Comparison of ENCODE assay signal across 24 cellular contexts in the genomic region with DNA sequence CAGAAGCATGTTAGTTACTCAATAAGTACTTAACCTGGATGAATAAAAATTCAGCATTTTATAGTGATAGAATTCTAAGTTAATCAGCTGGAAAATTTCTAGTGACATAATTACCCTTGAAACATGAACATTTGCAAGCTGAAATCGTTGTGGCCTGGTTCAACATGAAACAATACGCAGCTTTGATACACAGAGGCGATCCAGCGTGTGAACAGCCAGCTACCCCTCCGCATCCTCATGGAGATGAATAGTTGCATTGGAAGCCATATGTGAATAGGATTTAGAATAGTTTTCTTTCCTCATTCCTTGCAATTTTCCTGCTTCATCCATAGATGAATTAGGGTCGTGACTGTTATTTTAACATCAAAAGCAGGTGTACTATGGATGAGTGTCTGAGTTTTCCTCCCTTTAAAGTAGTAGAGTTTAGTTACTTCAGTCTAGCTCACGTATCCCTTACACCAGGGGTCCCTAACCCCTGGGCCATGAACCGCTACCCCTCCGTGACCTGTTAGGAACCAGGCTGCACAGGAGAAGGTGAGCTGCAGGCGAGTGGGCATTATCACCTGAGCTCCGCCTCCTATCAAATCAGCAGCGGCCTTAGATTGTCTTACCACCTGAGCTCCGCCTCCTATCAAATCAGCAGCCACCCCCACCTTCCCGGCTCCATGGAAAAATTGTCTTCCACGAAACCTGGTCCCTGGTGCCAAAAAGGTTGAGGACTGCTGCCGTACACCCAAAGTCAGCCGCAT.
"Had no signal": no experiment of that assay in that cellular context is flagged by ENCODE, and none has a peak within 500 bp of the region (broad histone marks: within the 10 kb centered on the region; RNA-seq: fewer than 3 reads in every experiment).

No MANE protein-coding gene starts in this region.

- H3K9me3 ChIP-seq: adrenal gland, ascending aorta, esophagus squamous epithelium, gastroesophageal sphincter, heart right ventricle, lower lobe of right lung, thyroid gland, upper lobe of right lung had no signal

- ATAC-seq: activated CD8-positive, alpha-beta T cell treated with anti-CD3 and anti-CD28 coated beads, Interleukin-2, amount 10 ng/mL, durations not matched to agents 7 days and 5 days; gastroesophageal sphincter; heart right ventricle; left lobe of liver; lower lobe of right lung; upper lobe of right lung had no signal

- H3K36me3 Mint-ChIP-seq: activated naive CD8-positive, alpha-beta T cell; immature natural killer cell; naive B cell had no signal

- H3K27ac ChIP-seq: adrenal gland, ascending aorta, esophagus squamous epithelium, gastroesophageal sphincter, heart right ventricle, lower lobe of right lung, thyroid gland, upper lobe of right lung, WERI-Rb-1 had no signal

- H3K9me3 Mint-ChIP-seq: activated T-helper 1 cell treated with anti-CD3 and anti-CD28 coated beads, Interleukin-12 subunit alpha, Interleukin-12 subunit beta, Interleukin-2, Interleukin-4 antibody, amounts not matched to agents 30 ng/mL and 10 ng/mL and 1 ng/mL, durations not matched to agents 14 hours and 24 hours and 36 hours; central memory CD8-positive, alpha-beta T cell; immature natural killer cell; naive B cell had no signal

- H3K27ac Mint-ChIP-seq: activated CD8-positive, alpha-beta T cell treated with anti-CD3 and anti-CD28 coated beads, Interleukin-2, amount 10 ng/mL, durations not matched to agents 7 days and 5 days; activated naive CD8-positive, alpha-beta T cell; activated T-helper 1 cell treated with anti-CD3 and anti-CD28 coated beads, Interleukin-12 subunit alpha, Interleukin-12 subunit beta, Interleukin-2, Interleukin-4 antibody, amounts not matched to agents 30 ng/mL and 10 ng/mL and 1 ng/mL, durations not matched to agents 14 hours and 24 hours and 36 hours; immature natural killer cell; naive B cell had no signal

- H3K4me3 ChIP-seq: adrenal gland, ascending aorta, esophagus squamous epithelium, gastroesophageal sphincter, heart right ventricle, lower lobe of right lung, thyroid gland, upper lobe of right lung had no signal

- H3K4me3 Mint-ChIP-seq: activated CD8-positive, alpha-beta T cell treated with anti-CD3 and anti-CD28 coated beads, Interleukin-2, amount 10 ng/mL, durations not matched to agents 7 days and 5 days; activated naive CD8-positive, alpha-beta T cell; activated T-helper 1 cell treated with anti-CD3 and anti-CD28 coated beads, Interleukin-12 subunit alpha, Interleukin-12 subunit beta, Interleukin-2, Interleukin-4 antibody, amounts not matched to agents 30 ng/mL and 10 ng/mL and 1 ng/mL, durations not matched to agents 14 hours and 24 hours and 36 hours; central memory CD8-positive, alpha-beta T cell; immature natural killer cell; naive B cell had no signal

- H3K4me1 ChIP-seq: adrenal gland, ascending aorta had no signal

- H3K4me1 Mint-ChIP-seq: central memory CD8-positive, alpha-beta T cell; immature natural killer cell had no signal

- DNase-seq: activated CD4-positive, alpha-beta T cell treated with anti-CD3 and anti-CD28 coated beads for 1 hour; activated CD4-positive, alpha-beta T cell treated with anti-CD3 and anti-CD28 coated beads, Interleukin-2, amount 50 U/mL, for 1 hour; activated CD8-positive, alpha-beta T cell treated with anti-CD3 and anti-CD28 coated beads, Interleukin-2, amount 10 ng/mL, durations not matched to agents 7 days and 5 days; activated gamma-delta T cell treated with Interleukin-2 at 50 U/mL for 16 hours; adrenal gland; effector memory CD4-positive, alpha-beta T cell; esophagus squamous epithelium; heart right ventricle; immature natural killer cell; lower lobe of right lung; naive B cell; occipital lobe; stimulated activated CD4-positive, alpha-beta T cell treated with anti-CD3 and anti-CD28 coated beads, Interleukin-4, amount 100 ng/mL, for 24 hours; stimulated activated naive CD4-positive, alpha-beta T cell treated with Interleukin-2 at 50 U/mL for 16 hours; T-helper 1 cell; thyroid gland; upper lobe of right lung; WERI-Rb-1 had no signal

- H3K27me3 Mint-ChIP-seq: activated naive CD8-positive, alpha-beta T cell had no signal

- H3K27me3 ChIP-seq: adrenal gland, ascending aorta, thyroid gland, upper lobe of right lung had no signal

- H3K36me3 ChIP-seq: adrenal gland, ascending aorta, esophagus squamous epithelium, gastroesophageal sphincter, heart right ventricle, lower lobe of right lung, thyroid gland, upper lobe of right lung, WERI-Rb-1 had no signal
